ENCODE assay signal across 16 cellular contexts in the genomic region with DNA sequence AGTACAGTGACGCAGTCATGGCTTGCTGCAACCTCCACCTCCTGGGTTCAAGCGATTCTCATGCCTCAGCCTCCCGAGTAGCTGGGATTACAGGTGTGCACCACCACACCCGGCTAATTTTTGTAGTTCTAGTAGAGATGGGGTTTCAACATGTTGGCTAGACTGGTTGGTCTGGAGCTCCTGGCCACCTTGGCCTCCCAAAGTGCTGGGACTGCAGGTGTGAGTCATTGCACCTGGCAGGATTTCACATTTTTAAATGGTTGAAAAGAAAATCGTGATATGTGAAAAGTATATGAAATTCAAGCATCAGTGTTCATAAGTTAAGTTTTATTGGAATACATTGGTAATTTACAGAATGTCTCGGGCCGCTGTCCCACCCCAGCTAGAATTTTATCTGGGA. TPM values are rescaled to one million over a fixed set of nuclear protein-coding genes. Genes with fewer than 3 reads are reported as not detected.
DNase-seq lines count a peak whose midpoint lies in the region; ATAC-seq, FAIRE-seq and TF ChIP-seq lines count a peak whose summit lies in the region.
"Had no signal": no experiment of that assay in that cellular context is flagged by ENCODE, and none has a peak within 500 bp of the region (broad histone marks: within the 10 kb centered on the region; RNA-seq: fewer than 3 reads in every experiment).

No MANE protein-coding gene starts in this region.

- H3K79me2 ChIP-seq in HepG2 (ENCODE audit: insufficient read depth, low read length) (peaks cover 47% of the 10 kb centered on the region), PC-3 (ENCODE audit: low read length) (peaks cover 51% of the 10 kb centered on the region)

- H3K4me2 ChIP-seq in HepG2 (ENCODE audit: low read depth, low read length) (no peak overlapping the region), PC-3 (ENCODE audit: low read length) (no peak overlapping the region; the same call in 1 of the 2 replicates)

- H3K9ac ChIP-seq in HepG2 (ENCODE audit: insufficient read depth, low read depth, low read length), result no peak overlapping the region
- H3K9ac ChIP-seq in PC-3 (ENCODE audit: low read length), result no peak overlapping the region

- in situ Hi-C loops in HepG2 (cut with HindIII; ENCODE audit: extremely low pct_ligation_motif_present, low pct_unique_long_range_greater_than_20kb), result loop anchor here (5.0 kb wide), 1 partner anchor 91 kb away; the partner anchor contains the start of gene SOCS1

- H3K4me3 ChIP-seq in HepG2 (replicated peaks in 1 of 3; ENCODE audit: insufficient read depth in 1 of 3, low read depth in 2 of 3, low read length in 3 of 3) (no peak overlapping the region), right lobe of liver (no peak overlapping the region), PC-3 (ENCODE audit: low read length) (no peak overlapping the region), epithelial cell of esophagus (ENCODE audit: low read length) (no peak overlapping the region)

- peaks cover 61% of the 10 kb centered on the region for H3K4me1 ChIP-seq in HepG2 (ENCODE audit: insufficient read depth, low read length)
- H3K4me1 ChIP-seq in right lobe of liver, result peaks cover 0 to 7% (median 3%) of the 10 kb centered on the region in 4 donors
- H3K4me1 ChIP-seq in PC-3 (ENCODE audit: insufficient read depth, low read length), result peaks cover 60% of the 10 kb centered on the region

- TF ChIP-seq EP300 in HepG2 (IDR thresholded peaks at IDR 0.05; ENCODE audit: low read depth in 2 of 2, low read length in 2 of 2), result no peak
- TF ChIP-seq EP300 in HepG2 (CRISPR knock-in tag; IDR thresholded peaks at IDR 0.05; ENCODE audit: borderline replicate concordance), result no peak

- H3K27me3 Mint-ChIP-seq in activated T-cell treated with anti-CD3 and anti-CD28 coated beads, Interleukin-2, amount 50 U/mL, for 4 hours (ENCODE audit: low read depth), result no peaks in the 10 kb centered on the region
- H3K27me3 Mint-ChIP-seq in activated T-cell treated with anti-CD3 and anti-CD28 coated beads, Interleukin-2, amount 50 U/mL, for 72 hours (ENCODE audit: low read depth), result no peaks in the 10 kb centered on the region
- H3K27me3 Mint-ChIP-seq: CD4-positive, alpha-beta memory T cell had no signal

- H3K9me3 ChIP-seq in HepG2 (ENCODE audit: low read length) (no peaks in the 10 kb centered on the region), right lobe of liver (no peaks in the 10 kb centered on the region), PC-3 (ENCODE audit: low read length) (no peaks in the 10 kb centered on the region)

- no peak for FAIRE-seq in HepG2 (lab: Jason Lieb, UNC)
- FAIRE-seq: GM12891 had no signal

- H4K20me1 ChIP-seq in HepG2 (ENCODE audit: insufficient read depth, low read length) (no peaks in the 10 kb centered on the region), PC-3 (ENCODE audit: low read length) (no peaks in the 10 kb centered on the region)

- 95% methylated on average over 7 of the region's 7 CpGs for WGBS in HepG2 (ENCODE audit: low lambda C conversion rate)
- 90% methylated on average over 7 of the region's 7 CpGs for WGBS in right lobe of liver (ENCODE audit: insufficient coverage, low coverage, low lambda C conversion rate, missing lambda C conversion rate)

- no peak for TF ChIP-seq RAD21 in HepG2 (CRISPR knock-in tag; IDR thresholded peaks at IDR 0.05)

- H3K36me3 ChIP-seq in HepG2 (replicated peaks in 1 of 2; ENCODE audit: control insufficient read depth in 1 of 2, insufficient read depth in 2 of 2, low read length in 2 of 2), result no peaks in the 10 kb centered on the region; a peak in 1 of 5 replicates
- H3K36me3 ChIP-seq in right lobe of liver, result no peaks in the 10 kb centered on the region
- H3K36me3 ChIP-seq in PC-3 (ENCODE audit: low read depth, low read length), result no peaks in the 10 kb centered on the region; the same call in 1 of the 2 replicates

- ATAC-seq in HepG2 (no peak), right lobe of liver (no peak), PC-3 (no peak)
- ATAC-seq in activated T-cell treated with anti-CD3 and anti-CD28 coated beads, Interleukin-2, amount 50 U/mL, for 4 hours, result no peak
- ATAC-seq in activated T-cell treated with anti-CD3 and anti-CD28 coated beads, Interleukin-2, amount 50 U/mL, for 72 hours (replicated peaks in 1 of 2), result no peak

- TF ChIP-seq CTCF in HepG2 (CRISPR knock-in tag; IDR thresholded peaks at IDR 0.05), result no peak
- TF ChIP-seq CTCF in right lobe of liver (IDR thresholded peaks at IDR 0.05), result no peak
- no peak for TF ChIP-seq CTCF in PC-3 (conservative IDR thresholded peaks at IDR 0.05; ENCODE audit: low read depth, low read length)
- TF ChIP-seq CTCF in epithelial cell of esophagus (IDR thresholded peaks at IDR 0.05; ENCODE audit: insufficient read depth, low read depth, low read length, missing control alignments), result no peak
- no peak for TF ChIP-seq CTCF in GM10248 (IDR thresholded peaks at IDR 0.05; ENCODE audit: control extremely low read depth, extremely low read depth, low read depth, missing control alignments)

- H2AFZ ChIP-seq in HepG2 (ENCODE audit: low read length), result no peak overlapping the region
- H2AFZ ChIP-seq in PC-3 (ENCODE audit: low read length), result no peak overlapping the region

- POLR2A ChIA-PET in HepG2 (lab: Yijun Ruan, JAX) (interaction anchor here (1.2 to 4.5 kb wide), 6 partner anchors 16 to 97 kb away, joined by 3 to 32 read pairs (median 5); partner anchors contain the start of gene SOCS1), PC-3 (lab: Charles Lee; ENCODE audit: unreplicated experiment) (no interaction called here), GM10248 (lab: Yijun Ruan, JAX) (no interaction called here)

- H3K27me3 ChIP-seq in HepG2 (ENCODE audit: control insufficient read depth in 1 of 2, insufficient read depth in 2 of 2, low read length in 2 of 2) (no peaks in the 10 kb centered on the region; a peak in 1 of 5 replicates), right lobe of liver (no peaks in the 10 kb centered on the region), PC-3 (ENCODE audit: low read length) (no peaks in the 10 kb centered on the region)

- H3K4me3 Mint-ChIP-seq in activated T-cell treated with anti-CD3 and anti-CD28 coated beads, Interleukin-2, amount 50 U/mL, for 4 hours, result no peak overlapping the region
- H3K4me3 Mint-ChIP-seq in activated T-cell treated with anti-CD3 and anti-CD28 coated beads, Interleukin-2, amount 50 U/mL, for 72 hours, result peak overlapping the region in 1 of 2 donors; percentile 83

- H3F3A ChIP-seq in PC-3 (ENCODE audit: low read length, unreplicated experiment), result no peaks in the 10 kb centered on the region

- no peaks in the 10 kb centered on the region for H3K36me3 Mint-ChIP-seq in activated T-cell treated with anti-CD3 and anti-CD28 coated beads, Interleukin-2, amount 50 U/mL, for 4 hours (ENCODE audit: insufficient read depth)
- peaks cover 15 to 33% of the 10 kb centered on the region in 2 donors for H3K36me3 Mint-ChIP-seq in activated T-cell treated with anti-CD3 and anti-CD28 coated beads, Interleukin-2, amount 50 U/mL, for 72 hours (ENCODE audit: insufficient read depth in 2 of 2)
- H3K36me3 Mint-ChIP-seq: CD4-positive, alpha-beta memory T cell had no signal

- intact Hi-C loops in HepG2 (cut with micrococcal nuclease; ENCODE audit: unreplicated experiment) (no loop called here), right lobe of liver (cut with DNase I) (loop anchor here in 1 of 2 donors (10.0 kb wide), 1 partner anchor 83 kb away; the partner anchor contains the start of gene TNP2), PC-3 (cut with micrococcal nuclease) (no loop called here)

- CTCF ChIA-PET in HepG2 (lab: Yijun Ruan, JAX; ENCODE audit: low intra/inter-chr PET ratio, low total read pairs), result no interaction called here
- CTCF ChIA-PET in PC-3 (lab: Charles Lee), result interaction anchor here (0.5 kb wide), 1 partner anchor 9 kb away, joined by 5 read pairs; no protein-coding TSS in a partner anchor
- CTCF ChIA-PET in GM10248 (lab: Yijun Ruan, JAX), result interaction anchor here (1.1 to 1.8 kb wide), 6 partner anchors 8 to 91 kb away, joined by 3 to 9 read pairs (median 5); no protein-coding TSS in a partner anchor

- peaks cover 23% of the 10 kb centered on the region for H3K4me1 Mint-ChIP-seq in activated T-cell treated with anti-CD3 and anti-CD28 coated beads, Interleukin-2, amount 50 U/mL, for 4 hours (ENCODE audit: low read depth)
- peaks cover 67% of the 10 kb centered on the region for H3K4me1 Mint-ChIP-seq in activated T-cell treated with anti-CD3 and anti-CD28 coated beads, Interleukin-2, amount 50 U/mL, for 72 hours (ENCODE audit: low read depth)

- no TSS peak for BruUV-seq in HepG2 (replicated peaks; lab: Mats Ljungman, UMichigan)
- BruUV-seq in PC-3 (replicated peaks; lab: Mats Ljungman, UMichigan), result no TSS peak

- H3K27ac Mint-ChIP-seq in activated T-cell treated with anti-CD3 and anti-CD28 coated beads, Interleukin-2, amount 50 U/mL, for 72 hours, result no peak overlapping the region

- H3K27ac ChIP-seq in HepG2 (ENCODE audit: extremely low read length, insufficient read depth, low read length), result no peak overlapping the region
- H3K27ac ChIP-seq in right lobe of liver, result no peak overlapping the region
- peak overlapping the region; percentile 99 for H3K27ac ChIP-seq in PC-3 (ENCODE audit: low read length)

- no peak for DNase-seq in HepG2 (ENCODE audit: low spot score)
- no peak for DNase-seq in right lobe of liver
- DNase-seq in PC-3, result peak; percentile 53
- peak; percentile 51 for DNase-seq in epithelial cell of esophagus (ENCODE audit: low read depth)
- DNase-seq in activated T-cell treated with anti-CD3 and anti-CD28 coated beads, Interleukin-2, amount 50 U/mL, for 4 hours, result no peak
- no peak for DNase-seq in SIG-M5 treated with dmso at 0.1 percent for 504 hours (lab: John Stamatoyannopoulos, UW; ENCODE audit: unreplicated experiment)
- DNase-seq in GM10248 (ENCODE audit: extremely low spot score), result no peak
- DNase-seq in activated T-cell treated with anti-CD3 and anti-CD28 coated beads, Interleukin-2, amount 50 U/mL, for 72 hours, result no peak
- DNase-seq: 8988T; AML-193; C1 segment of cervical spinal cord; CD4-positive, alpha-beta memory T cell; DMS79; GOT3; H9 had no signal

- H3K9me2 ChIP-seq in PC-3 (replicated peaks; ENCODE audit: low read length), result no peaks in the 10 kb centered on the region

- TF ChIP-seq POLR2A in HepG2 (IDR thresholded peaks at IDR 0.05; ENCODE audit: insufficient read depth in 1 of 2, low read depth in 2 of 2, low read length in 2 of 2) (no peak), right lobe of liver (IDR thresholded peaks at IDR 0.05) (no peak)

- no peaks in the 10 kb centered on the region for H3K9me3 Mint-ChIP-seq in activated T-cell treated with anti-CD3 and anti-CD28 coated beads, Interleukin-2, amount 50 U/mL, for 4 hours
- H3K9me3 Mint-ChIP-seq in activated T-cell treated with anti-CD3 and anti-CD28 coated beads, Interleukin-2, amount 50 U/mL, for 72 hours, result no peaks in the 10 kb centered on the region
- H3K9me3 Mint-ChIP-seq: CD4-positive, alpha-beta memory T cell; H9 had no signal

RNA-seq across cellular contexts. Expression of gene RMI2, which starts 2.6 kb away (rescaled TPM):
- total RNA-seq in HepG2 (2016; rRNA removed; fragmentation: Illumina TruSeq; extraction: Trizol), result 55.7 and 65.3 TPM in 2 replicates
- total RNA-seq in HepG2 (2016; cell fraction: cytosol; rRNA removed; fragmentation: Illumina TruSeq; extraction: Trizol; ENCODE audit: low read depth), result 8.6 and 11.0 TPM in 2 replicates
- total RNA-seq in HepG2 (2016; cell fraction: insoluble cytoplasmic fraction; rRNA removed; fragmentation: Illumina TruSeq; extraction: Trizol), result 51.5 and 55.7 TPM in 2 replicates
- 28.4 and 29.3 TPM in 2 replicates for total RNA-seq in HepG2 (2016; cell fraction: membrane; rRNA removed; fragmentation: Illumina TruSeq; extraction: Trizol)
- 23.6 and 25.7 TPM in 2 replicates for total RNA-seq in HepG2 (2016; cell fraction: nucleus; rRNA removed; fragmentation: Illumina TruSeq; extraction: Trizol)
- polyA plus RNA-seq in HepG2 (2011; rRNA removed), result 15.3 and 24.5 TPM in 2 replicates
- 18.8 and 22.1 TPM in 2 replicates for polyA plus RNA-seq in HepG2 (2011; cell fraction: cytosol; rRNA removed)
- polyA plus RNA-seq in HepG2 (2011; cell fraction: nucleus; rRNA removed), result 10.4 and 11.9 TPM in 2 replicates
- 19.5 and 50.3 TPM in 2 replicates for polyA plus RNA-seq in HepG2 (2012)
- polyA plus RNA-seq in HepG2 (2016; cell fraction: cytosol; fragmentation: Illumina TruSeq; extraction: Trizol; ENCODE audit: low read depth), result 10.8 and 11.1 TPM in 2 replicates
- polyA plus RNA-seq in HepG2 (2016; cell fraction: insoluble cytoplasmic fraction; fragmentation: Illumina TruSeq; extraction: Trizol; ENCODE audit: low read depth), result 90.6 and 102 TPM in 2 replicates
- polyA plus RNA-seq in HepG2 (2016; cell fraction: membrane; fragmentation: Illumina TruSeq; extraction: Trizol; ENCODE audit: low read depth), result 27.3 and 29.2 TPM in 2 replicates
- 54.0 and 54.7 TPM in 2 replicates for polyA plus RNA-seq in HepG2 (2016; cell fraction: nucleus; fragmentation: Illumina TruSeq; extraction: Trizol; ENCODE audit: insufficient read depth, low read depth)
- 9.1 and 22.0 TPM in 2 replicates for polyA minus RNA-seq in HepG2 (2011; rRNA and poly(A)+ RNA removed; ENCODE audit: low replicate concordance)
- 12.6 and 15.4 TPM in 2 replicates for polyA minus RNA-seq in HepG2 (2011; cell fraction: cytosol; rRNA and poly(A)+ RNA removed)
- 8.4 and 8.7 TPM in 2 replicates for polyA minus RNA-seq in HepG2 (2011; cell fraction: nucleus; rRNA and poly(A)+ RNA removed)
- total RNA-seq in right lobe of liver, result 1 to 10 TPM in 3 of 6 experiments, under 1 TPM in 3; 0.37 to 2.9 (median 1.0) TPM
- 10.2 and 10.9 TPM in 2 replicates for total RNA-seq in PC-3 (2014; rRNA removed)
- 10 to 100 TPM in 2 of 3 donors, 1 to 10 TPM in 1; 5.5 to 12.9 (median 12.8) TPM for total RNA-seq in activated T-cell treated with anti-CD3 and anti-CD28 coated beads, Interleukin-2, amount 50 U/mL, for 4 hours
- 100 to 1,000 TPM; 105 to 119 TPM for total RNA-seq in activated T-cell treated with anti-CD3 and anti-CD28 coated beads, Interleukin-2, amount 50 U/mL, for 72 hours

Comparison
In these comparisons a context has a peak if more than half of its experiments do, and no peak if none do; other contexts are left out.
1. DNase-seq: peak in PC-3 (single experiment) and epithelial cell of esophagus (single experiment); none in HepG2 (single experiment), right lobe of liver (0 of 3), activated T-cell treated with anti-CD3 and anti-CD28 coated beads, Interleukin-2, amount 50 U/mL, for 4 hours (single experiment), SIG-M5 treated with dmso at 0.1 percent for 504 hours (single experiment), GM10248 (single experiment) and activated T-cell treated with anti-CD3 and anti-CD28 coated beads, Interleukin-2, amount 50 U/mL, for 72 hours (0 of 2).